9 cellular contexts compared by ENCODE assay signal in the genomic region with DNA sequence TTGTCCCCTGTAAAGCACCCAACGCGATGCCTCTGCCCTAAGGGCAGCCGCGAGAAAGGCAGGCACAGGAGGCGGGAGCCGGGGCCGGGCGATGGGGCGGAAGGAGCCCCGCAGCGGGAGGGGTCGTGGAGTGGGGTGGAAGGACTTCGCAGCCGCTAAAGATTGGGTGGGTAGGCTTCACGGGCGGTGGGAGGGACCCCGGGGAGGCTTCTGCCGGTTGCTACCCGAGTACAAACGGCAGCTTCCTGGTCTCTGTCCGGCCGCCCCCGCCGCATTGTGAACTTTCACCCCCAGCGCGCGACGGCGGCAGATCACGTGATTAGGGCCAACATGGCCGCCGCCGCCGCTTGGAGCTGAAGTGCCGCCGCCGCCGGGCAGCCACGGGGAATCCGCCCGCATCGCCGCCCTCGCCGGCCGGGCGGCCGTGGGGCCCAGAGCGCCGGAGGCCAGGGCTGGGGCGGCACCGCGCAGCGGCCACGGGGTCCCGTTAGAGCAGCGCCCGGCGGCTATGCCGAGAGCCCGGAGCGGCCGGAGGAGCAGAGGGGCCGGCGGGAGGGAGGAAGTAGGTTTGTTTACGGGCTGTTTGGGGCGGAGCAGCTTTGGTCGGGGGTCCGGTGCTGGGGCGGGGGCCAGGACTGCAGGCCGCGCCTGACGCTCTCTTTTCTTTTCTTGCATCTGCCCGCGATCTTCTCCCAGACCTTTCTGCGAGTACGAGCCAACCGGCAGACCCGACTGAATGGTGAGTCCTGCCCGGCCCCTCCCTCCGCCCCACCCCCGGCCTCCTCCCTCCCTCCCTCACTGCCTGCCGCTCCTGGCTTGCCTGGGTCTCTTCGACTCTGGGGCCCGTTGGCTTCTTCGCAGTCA. TPM values are rescaled to one million over a fixed set of nuclear protein-coding genes. Genes with fewer than 3 reads are reported as not detected.
DNase-seq lines count a peak whose midpoint lies in the region; ATAC-seq and TF ChIP-seq lines count a peak whose summit lies in the region.
"Had no signal": no experiment of that assay in that cellular context is flagged by ENCODE, and none has a peak within 500 bp of the region (broad histone marks: within the 10 kb centered on the region; RNA-seq: fewer than 3 reads in every experiment).

No MANE protein-coding gene starts in this region.

- DNase-seq in CD4-positive, CD25-positive, alpha-beta regulatory T cell = peak; percentile 84 to 94 (median 89)
- DNase-seq in HS-27A (ENCODE audit: low read depth) (peak; percentile 50), NOMO-1 treated with dmso at 0.1 percent for 144 hours (lab: John Stamatoyannopoulos, UW; ENCODE audit: unreplicated experiment) (peak; percentile 84), endothelial cell (ENCODE audit: low spot score) (peak; percentile 90), midbrain (lab: John Stamatoyannopoulos, UW) (peak; percentile 76)
- peak; percentile 92 for DNase-seq in activated CD8-positive, alpha-beta memory T cell treated with anti-CD3 and anti-CD28 coated beads, Interleukin-2, amount 50 U/mL, for 4 hours
- DNase-seq in stimulated activated CD8-positive, alpha-beta memory T cell treated with anti-CD3 and anti-CD28 coated beads, Interleukin-15, amount 100 ng/mL, for 48 hours (ENCODE audit: low read depth in 2 of 2) = peak; percentile 85 to 86

- peaks cover 0 to 1% (median 0%) of the 10 kb centered on the region in 7 donors for H3K9me3 Mint-ChIP-seq in CD4-positive, CD25-positive, alpha-beta regulatory T cell
- no peaks in the 10 kb centered on the region for H3K9me3 Mint-ChIP-seq in endothelial cell (ENCODE audit: unreplicated experiment)

- peaks cover 22% of the 10 kb centered on the region for H3K4me1 ChIP-seq in CD4-positive, CD25-positive, alpha-beta regulatory T cell (ENCODE audit: control insufficient read depth, insufficient read depth, low read length, poor library complexity, severe bottlenecking)

- peak overlapping the region; percentile 69 for H3K4me3 ChIP-seq in CD4-positive, CD25-positive, alpha-beta regulatory T cell (ENCODE audit: low read depth, low read length)

- H3K36me3 Mint-ChIP-seq in CD4-positive, CD25-positive, alpha-beta regulatory T cell = peaks cover 21% of the 10 kb centered on the region
- peaks cover 44% of the 10 kb centered on the region for H3K36me3 Mint-ChIP-seq in endothelial cell (ENCODE audit: low read depth, unreplicated experiment)

- H3K4me1 Mint-ChIP-seq in CD4-positive, CD25-positive, alpha-beta regulatory T cell = peaks cover 0 to 53% (median 32%) of the 10 kb centered on the region in 4 donors
- H3K4me1 Mint-ChIP-seq in endothelial cell (ENCODE audit: unreplicated experiment) = peaks cover 27% of the 10 kb centered on the region

- H3K27ac ChIP-seq in CD4-positive, CD25-positive, alpha-beta regulatory T cell (ENCODE audit: insufficient read depth, low read length, poor library complexity, severe bottlenecking) = peak overlapping the region; percentile 85

- no peaks in the 10 kb centered on the region for H3K9me3 ChIP-seq in CD4-positive, CD25-positive, alpha-beta regulatory T cell (ENCODE audit: control insufficient read depth in 2 of 2, low read length in 2 of 2)

- H3K4me3 Mint-ChIP-seq in CD4-positive, CD25-positive, alpha-beta regulatory T cell = peak overlapping the region; percentile 93 to 98 (median 96)
- peak overlapping the region; percentile 95 for H3K4me3 Mint-ChIP-seq in endothelial cell (ENCODE audit: unreplicated experiment)

- TF ChIP-seq CTCF in endothelial cell (IDR thresholded peaks at IDR 0.05; ENCODE audit: unreplicated experiment) = no peak

- H3K36me3 ChIP-seq in CD4-positive, CD25-positive, alpha-beta regulatory T cell (ENCODE audit: control insufficient read depth, insufficient read depth, low read length) = peaks cover 41% of the 10 kb centered on the region

- H3K27me3 ChIP-seq in CD4-positive, CD25-positive, alpha-beta regulatory T cell (ENCODE audit: control insufficient read depth, insufficient read depth, low read length) = no peaks in the 10 kb centered on the region

- no peaks in the 10 kb centered on the region for H3K27me3 Mint-ChIP-seq in CD4-positive, CD25-positive, alpha-beta regulatory T cell
- H3K27me3 Mint-ChIP-seq in endothelial cell (ENCODE audit: unreplicated experiment) = peaks cover 22% of the 10 kb centered on the region

- peak; percentile 75 to 77 for ATAC-seq in CD4-positive, CD25-positive, alpha-beta regulatory T cell (ENCODE audit: low read depth in 2 of 2)
- ATAC-seq in GM19455 (IDR thresholded peaks at IDR 0.05; ENCODE audit: unreplicated experiment) = peak; percentile 83

- peak overlapping the region; percentile 92 to 99 (median 99) for H3K27ac Mint-ChIP-seq in CD4-positive, CD25-positive, alpha-beta regulatory T cell
- peak overlapping the region; percentile 98 for H3K27ac Mint-ChIP-seq in endothelial cell (ENCODE audit: unreplicated experiment)

RNA-seq across cellular contexts. Expression of a gene that starts 42.4 kb away (rescaled TPM):
- 2.7 TPM for total RNA-seq in CD4-positive, CD25-positive, alpha-beta regulatory T cell
- 1 to 10 TPM; 4.2 to 6.8 (median 6.2) TPM for polyA plus RNA-seq in CD4-positive, CD25-positive, alpha-beta regulatory T cell
- total RNA-seq in endothelial cell (ENCODE audit: unreplicated experiment) = 15.6 TPM

RNA-seq across cellular contexts. Expression of a gene that starts 42.6 kb away (rescaled TPM):
- 24.8 TPM for total RNA-seq in CD4-positive, CD25-positive, alpha-beta regulatory T cell
- polyA plus RNA-seq in CD4-positive, CD25-positive, alpha-beta regulatory T cell = 1 to 10 TPM; 3.0 to 5.7 (median 4.3) TPM
- total RNA-seq in endothelial cell (ENCODE audit: unreplicated experiment) = 4.1 TPM
- total RNA-seq: glomerular endothelial cell had no signal

Comparison
In these comparisons a context has a peak if more than half of its experiments do, and no peak if none do; other contexts are left out.
1. Peak in every context shown above with its lines: DNase-seq, ATAC-seq, H3K4me3 ChIP-seq and H3K27ac ChIP-seq.